ENCODE assay signal across 17 cellular contexts in the genomic region with DNA sequence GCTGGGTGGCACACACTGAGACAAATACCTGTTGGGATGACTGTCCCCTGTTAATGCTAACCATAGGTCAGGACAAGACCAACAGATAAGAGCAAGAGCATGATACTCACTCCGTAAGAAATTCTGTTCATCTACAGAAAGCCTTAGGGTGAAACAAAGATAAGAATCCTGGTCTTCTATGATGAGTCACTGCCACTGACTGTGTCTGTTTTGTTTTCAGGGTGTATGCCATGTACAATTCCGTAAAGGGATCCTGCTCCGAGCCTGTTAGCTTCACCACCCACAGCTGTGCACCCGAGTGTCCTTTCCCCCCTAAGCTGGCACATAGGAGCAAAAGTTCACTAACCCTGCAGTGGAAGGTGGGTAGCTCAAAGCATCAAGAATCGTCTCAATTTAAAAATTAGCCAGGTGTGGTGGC.
A peak's percentile ranks its signal among the peaks of the same experiment; 100 is the strongest.
DNase-seq lines count a peak whose midpoint lies in the region; ATAC-seq, FAIRE-seq and TF ChIP-seq lines count a peak whose summit lies in the region.
"Had no signal": no experiment of that assay in that cellular context is flagged by ENCODE, and none has a peak within 500 bp of the region (broad histone marks: within the 10 kb centered on the region; RNA-seq: fewer than 3 reads in every experiment).

No MANE protein-coding gene starts in this region.

- FAIRE-seq in bronchial epithelial cell (lab: Jason Lieb, UNC), result no peak

- peaks cover 28% of the 10 kb centered on the region for H3K9me1 ChIP-seq in IMR-90 (ENCODE audit: insufficient read depth, low read length)

- H3K14ac ChIP-seq in IMR-90 (replicated peaks; ENCODE audit: low read depth, low read length) (peak overlapping the region; percentile 57; the same call in 1 of the 2 replicates), mesenchymal stem cell (ENCODE audit: low read length in 2 of 2) (no peak overlapping the region)

- H3K36me3 ChIP-seq in IMR-90 (ENCODE audit: control insufficient read depth, insufficient read depth, low read length), result peaks cover 31% of the 10 kb centered on the region
- H3K36me3 ChIP-seq in bronchial epithelial cell (ENCODE audit: control insufficient read depth, insufficient read depth, low read length), result peaks cover 12% of the 10 kb centered on the region
- peaks cover 26 to 78% of the 10 kb centered on the region in 2 experiments for H3K36me3 ChIP-seq in mesenchymal stem cell (ENCODE audit: control insufficient read depth in 1 of 2, insufficient read depth in 2 of 2, low read depth in 1 of 2, low read length in 2 of 2)

- H3K56ac ChIP-seq in IMR-90 (ENCODE audit: extremely low read depth, insufficient read depth, low read length), result no peak overlapping the region

- H3K18ac ChIP-seq in IMR-90 (ENCODE audit: low read depth, low read length), result no peak overlapping the region
- H3K18ac ChIP-seq in mesenchymal stem cell (ENCODE audit: low read depth in 1 of 2, low read length in 2 of 2), result peak overlapping the region in 1 of 2 experiments; percentile 1

- peak; percentile 74 for ATAC-seq in IMR-90 (ENCODE audit: low read depth)
- no peak for ATAC-seq in HG03095 (IDR thresholded peaks at IDR 0.05; ENCODE audit: unreplicated experiment)
- ATAC-seq in GM21515 (IDR thresholded peaks at IDR 0.05; ENCODE audit: unreplicated experiment), result no peak
- no peak for ATAC-seq in GM21423 (IDR thresholded peaks at IDR 0.05; ENCODE audit: unreplicated experiment)
- ATAC-seq: activated T-cell treated with anti-CD3 and anti-CD28 coated beads, Interleukin-2, amount 50 U/mL, for 72 hours had no signal

- H4K8ac ChIP-seq in IMR-90 (ENCODE audit: low read depth in 2 of 2, low read length in 2 of 2) (0 out of 4 replicates have a peak overlapping the region, but pooled peaks of 1 of the 2 experiments have one; percentile 5), mesenchymal stem cell (ENCODE audit: low read length) (no peak overlapping the region)

- H3K4ac ChIP-seq in IMR-90 (ENCODE audit: low read depth, low read length) (no peak overlapping the region), mesenchymal stem cell (ENCODE audit: low read depth in 1 of 2, low read length in 2 of 2) (no peak overlapping the region)

- H2BK20ac ChIP-seq in IMR-90 (ENCODE audit: low read depth, low read length), result no peak overlapping the region

- H3K27me3 ChIP-seq in IMR-90 (ENCODE audit: control insufficient read depth, insufficient read depth, low read length) (no peaks in the 10 kb centered on the region), bronchial epithelial cell (ENCODE audit: control insufficient read depth, insufficient read depth, low read length) (no peaks in the 10 kb centered on the region), mesenchymal stem cell (ENCODE audit: control insufficient read depth in 1 of 2, insufficient read depth in 1 of 2, low read length in 2 of 2) (no peaks in the 10 kb centered on the region)
- H3K27me3 ChIP-seq: neural progenitor cell had no signal

- no peak for TF ChIP-seq RAD21 in IMR-90 (IDR thresholded peaks at IDR 0.05; ENCODE audit: low read length)

- no peak overlapping the region for H3K4me2 ChIP-seq in IMR-90 (ENCODE audit: low read depth, low read length)
- H3K4me2 ChIP-seq in mesenchymal stem cell (ENCODE audit: low read length, poor library complexity, severe bottlenecking), result no peak overlapping the region
- H3K4me2 ChIP-seq: neural progenitor cell had no signal

- POLR2A ChIA-PET in IMR-90 (lab: Charles Lee; ENCODE audit: unreplicated experiment), result no interaction called here

- 72% methylated on average over 3 of the region's 5 CpGs; no CpG with 5 or more reads in 1 of the 2 experiments for WGBS in IMR-90 (ENCODE audit: extremely low coverage in 2 of 2, insufficient read length in 1 of 2), 2 experiments
- WGBS in mesenchymal stem cell, result 42% methylated on average over 5 of the region's 5 CpGs

- no peak for TF ChIP-seq POLR2A in IMR-90 (IDR thresholded peaks at IDR 0.05; ENCODE audit: low read depth, low read length)

- CTCF ChIA-PET in IMR-90 (lab: Yijun Ruan, JAX), result interaction anchor here (0.9 kb wide), 1 partner anchor 666 kb away, joined by 3 read pairs; no protein-coding TSS in a partner anchor

- TF ChIP-seq CTCF in IMR-90 (conservative IDR thresholded peaks at IDR 0.05; ENCODE audit: low read depth, low read length), result no peak
- no peak for TF ChIP-seq CTCF in bronchial epithelial cell (IDR thresholded peaks at IDR 0.05; ENCODE audit: insufficient read depth, low read length, severe bottlenecking)

- H3K23ac ChIP-seq in IMR-90 (ENCODE audit: low read depth, low read length), result no peak overlapping the region
- no peak overlapping the region for H3K23ac ChIP-seq in mesenchymal stem cell (ENCODE audit: low read length in 2 of 2)

- dilution Hi-C loops in IMR-90 (cut with HindIII; ENCODE audit: low sequenced_read_pairs, unreplicated experiment), result no loop called here

- peak; percentile 82 for DNase-seq in A172 (ENCODE audit: low spot score)
- peak; percentile 70 for DNase-seq in IMR-90
- peak; percentile 72 for DNase-seq in bronchial epithelial cell (ENCODE audit: low read depth)
- peak; percentile 77 for DNase-seq in mesenchymal stem cell
- DNase-seq in activated CD4-positive, alpha-beta T cell treated with anti-CD3 and anti-CD28 coated beads, Interleukin-2, amount 50 U/mL, for 1 hour, result no peak
- DNase-seq: activated CD4-positive, alpha-beta T cell treated with anti-CD3 and anti-CD28 coated beads for 48 hours; activated T-cell treated with anti-CD3 and anti-CD28 coated beads, Interleukin-2, amount 50 U/mL, for 72 hours; COR-L47; effector CD8-positive, alpha-beta T cell; head of caudate nucleus; NCI-H1694 treated with DMSO at 0.1 percent for 48 hours; NCI-H69; T-helper 2 cell had no signal

- H2BK120ac ChIP-seq in IMR-90 (ENCODE audit: low read depth, low read length), result no peak overlapping the region
- no peak overlapping the region for H2BK120ac ChIP-seq in mesenchymal stem cell (ENCODE audit: low read depth, low read length)

- peaks cover 19% of the 10 kb centered on the region; the same call in 1 of the 2 replicates for H4K20me1 ChIP-seq in IMR-90 (ENCODE audit: insufficient read depth, low read length)

- no peak overlapping the region for H3K4me3 ChIP-seq in IMR-90 (ENCODE audit: insufficient read depth, low read depth, low read length)
- no peak overlapping the region for H3K4me3 ChIP-seq in bronchial epithelial cell (ENCODE audit: low read depth, low read length)
- H3K4me3 ChIP-seq in mesenchymal stem cell (ENCODE audit: insufficient read depth in 1 of 2, low read depth in 1 of 2, low read length in 2 of 2), result no peak overlapping the region
- H3K4me3 ChIP-seq: neural progenitor cell had no signal

- H2AK9ac ChIP-seq in IMR-90 (replicated peaks; ENCODE audit: low read depth, low read length, poor library complexity), result peak overlapping the region; percentile 60

- H4K91ac ChIP-seq in IMR-90 (ENCODE audit: insufficient read depth, low read depth, low read length), result no peak overlapping the region
- no peak overlapping the region for H4K91ac ChIP-seq in mesenchymal stem cell (ENCODE audit: low read length)

- no peak overlapping the region for H2BK15ac ChIP-seq in IMR-90 (ENCODE audit: low read depth, low read length)
- H2BK15ac ChIP-seq in mesenchymal stem cell (ENCODE audit: low read depth, poor library complexity, severe bottlenecking), result no peak overlapping the region

- H2BK5ac ChIP-seq in IMR-90 (ENCODE audit: low read depth, low read length, poor library complexity, severe bottlenecking), result peak overlapping the region; percentile 53
- no peak overlapping the region for H2BK5ac ChIP-seq in mesenchymal stem cell (ENCODE audit: low read depth, low read length, poor library complexity, severe bottlenecking)

- intact Hi-C loops in IMR-90 (cut with micrococcal nuclease), result no loop called here

- H2AFZ ChIP-seq in IMR-90 (replicated peaks; ENCODE audit: low read length, poor library complexity) (no peak overlapping the region), mesenchymal stem cell (ENCODE audit: low read depth, low read length) (no peak overlapping the region)
- H2AFZ ChIP-seq: neural progenitor cell had no signal

- H3K27ac ChIP-seq in IMR-90 (ENCODE audit: insufficient read depth, low read length), result no peak overlapping the region
- peak overlapping the region; percentile 48 for H3K27ac ChIP-seq in mesenchymal stem cell (ENCODE audit: low read length, poor library complexity, severe bottlenecking)
- H3K27ac ChIP-seq: neural progenitor cell had no signal

- no peaks in the 10 kb centered on the region for H3K9me3 ChIP-seq in IMR-90 (ENCODE audit: control insufficient read depth, insufficient read depth, low read length)
- no peaks in the 10 kb centered on the region for H3K9me3 ChIP-seq in mesenchymal stem cell (ENCODE audit: control insufficient read depth, low read length)

- H3K79me1 ChIP-seq in IMR-90 (ENCODE audit: low read depth in 1 of 2, low read length in 2 of 2) (peaks cover 10 to 63% of the 10 kb centered on the region in 2 experiments; a peak in 3 of 4 replicates), mesenchymal stem cell (replicated peaks; ENCODE audit: low read length, poor library complexity, severe bottlenecking) (peaks cover 15% of the 10 kb centered on the region)

- no peak overlapping the region for H4K5ac ChIP-seq in IMR-90 (ENCODE audit: low read depth, low read length)

- peaks cover 13% of the 10 kb centered on the region for H3K4me1 ChIP-seq in IMR-90 (ENCODE audit: control insufficient read depth, insufficient read depth, low read length)
- H3K4me1 ChIP-seq in mesenchymal stem cell (ENCODE audit: control insufficient read depth, insufficient read depth, low read depth, low read length), result peaks cover 3% of the 10 kb centered on the region

- H3K9ac ChIP-seq in IMR-90 (ENCODE audit: low read depth, low read length) (no peak overlapping the region), mesenchymal stem cell (ENCODE audit: low read length) (no peak overlapping the region)
- H3K9ac ChIP-seq: neural progenitor cell had no signal

- in situ Hi-C loops in IMR-90 (cut with MboI; ENCODE audit: low sequenced_read_pairs), result no loop called here

- BruUV-seq in IMR-90 (replicated peaks; lab: Mats Ljungman, UMichigan), result no TSS peak

- no peak overlapping the region for H2BK12ac ChIP-seq in mesenchymal stem cell (ENCODE audit: low read length in 2 of 2)

- H2AK5ac ChIP-seq in IMR-90 (ENCODE audit: low read depth, low read length) (no peak overlapping the region), mesenchymal stem cell (ENCODE audit: low read length, severe bottlenecking) (no peak overlapping the region)

TF ChIP-seq in IMR-90, 13 proteins besides CTCF, POLR2A, EP300 and RAD21 (continues in another document):
- TF ChIP-seq MAFK (IDR thresholded peaks at IDR 0.05; ENCODE audit: low read depth, low read length) (no peak), NFE2L2 (IDR thresholded peaks at IDR 0.05; ENCODE audit: low read depth, low read length) (no peak), MXI1 (IDR thresholded peaks at IDR 0.05; ENCODE audit: borderline replicate concordance, low read depth, low read length) (no peak)
